Comparison of ENCODE assay signal across 10 cellular contexts in genomic region chr4:158120574-158121202, GRCh38. TPM values are rescaled to one million over a fixed set of nuclear protein-coding genes. Genes with fewer than 3 reads are reported as not detected.
DNase-seq lines count a peak whose midpoint lies in the region; ATAC-seq and TF ChIP-seq lines count a peak whose summit lies in the region.
"Not testable (repeated sequence)": the region's sequence is repeated elsewhere in the genome, so short reads cannot be mapped to it uniquely, and the experiment has no call there.
"Had no signal": no experiment of that assay in that cellular context is flagged by ENCODE, and none has a peak within 500 bp of the region (broad histone marks: within the 10 kb centered on the region; RNA-seq: fewer than 3 reads in every experiment).

No MANE protein-coding gene starts in this region.

- in situ Hi-C loops in astrocyte of the cerebellum (cut with HindIII; ENCODE audit: low sequenced_read_pairs), result loop anchor here (5.0 kb wide), 1 partner anchor 37 kb away; no protein-coding TSS in a partner anchor

- ATAC-seq in HG03432 (IDR thresholded peaks at IDR 0.05; ENCODE audit: unreplicated experiment), result peak; percentile 62

- intact Hi-C loops in sigmoid colon (cut with DNase I), result loop anchor here (5.0 kb wide), 1 partner anchor 42 kb away; no protein-coding TSS in a partner anchor
- intact Hi-C loops in tibial artery (cut with DNase I; ENCODE audit: low total_unique reads), result not testable (repeated sequence)

- CTCF ChIA-PET in AG04450 (lab: Charles Lee), result interaction anchor here (1.6 kb wide), 1 partner anchor 52 kb away, joined by 9 read pairs; no protein-coding TSS in a partner anchor

- H3K4me1 ChIP-seq in right atrium auricular region (peaks cover 0 to 26% of the 10 kb centered on the region in 2 donors), sigmoid colon (peaks cover 0 to 42% (median 26%) of the 10 kb centered on the region in 4 donors), tibial artery (peaks cover 0 to 30% (median 3%) of the 10 kb centered on the region in 4 donors)

- H3K36me3 ChIP-seq in right atrium auricular region, sigmoid colon, tibial artery: not testable (repeated sequence)

- WGBS in sigmoid colon, 2 donors, result 72 to 83% methylated on average over 7 of the region's 7 CpGs

- peak overlapping the region; percentile 93 for H3K27ac ChIP-seq in AG04450 (ENCODE audit: low read depth, low read length)
- peak overlapping the region in 1 of 2 donors; percentile 62 for H3K27ac ChIP-seq in right atrium auricular region
- H3K27ac ChIP-seq in sigmoid colon, result peak overlapping the region; percentile 39 to 77 (median 72)
- peak overlapping the region; percentile 60 to 67 for H3K27ac ChIP-seq in tibial artery

- DNase-seq in AG04450 (ENCODE audit: low read depth, low spot score), result peak; percentile 89
- DNase-seq in astrocyte of the cerebellum (ENCODE audit: low read depth), result peak; percentile 1
- peak; percentile 96 for DNase-seq in fibroblast of gingiva (ENCODE audit: low read depth)
- DNase-seq in right atrium auricular region (ENCODE audit: low spot score), result peak; percentile 73
- DNase-seq in mucosa of gallbladder (ENCODE audit: low spot score), result peak; percentile 55
- DNase-seq in sigmoid colon, result peak; percentile 86
- DNase-seq in tibial artery, result peak in 1 of 2 donors; percentile 46

- TF ChIP-seq POLR2A in sigmoid colon (IDR thresholded peaks at IDR 0.05), result not testable (repeated sequence)

- POLR2A ChIA-PET in AG04450 (lab: Yijun Ruan, JAX), result interaction anchor here (0.7 to 1.6 kb wide), 9 partner anchors 31 to 195 kb away, joined by 3 to 16 read pairs (median 4); partner anchors contain the start of gene GASK1B

- not testable (repeated sequence) for H3K9me3 ChIP-seq in AG04450 (ENCODE audit: control insufficient read depth, insufficient read depth, low read length); right atrium auricular region; sigmoid colon; tibial artery

- TF ChIP-seq EP300 in sigmoid colon (IDR thresholded peaks at IDR 0.05), result not testable (repeated sequence)

- H3K4me3 ChIP-seq in AG04450 (ENCODE audit: low read depth, low read length) (peak overlapping the region; percentile 8; the same call in 1 of the 2 replicates), sigmoid colon (peak overlapping the region in 3 of 4 donors; percentile 1 to 22 (median 5)), tibial artery (peak overlapping the region; percentile 30 to 42)
- H3K4me3 ChIP-seq in astrocyte of the cerebellum (ENCODE audit: low read depth, low read length); right atrium auricular region: not testable (repeated sequence)

- H3K27me3 ChIP-seq in AG04450 (ENCODE audit: control insufficient read depth, insufficient read depth, low read length); right atrium auricular region; sigmoid colon; tibial artery: not testable (repeated sequence)

- TF ChIP-seq CTCF in AG04450 (IDR thresholded peaks at IDR 0.05; ENCODE audit: low read depth, low read length); astrocyte of the cerebellum (IDR thresholded peaks at IDR 0.05; ENCODE audit: low read depth, low read length, missing control alignments); right atrium auricular region (IDR thresholded peaks at IDR 0.05); sigmoid colon (IDR thresholded peaks at IDR 0.05); tibial artery (IDR thresholded peaks at IDR 0.05): not testable (repeated sequence)

RNA-seq across cellular contexts. Expression of gene GASK1B, which starts 52.1 kb away (rescaled TPM):
- polyA plus RNA-seq in AG04450 (2011; rRNA removed), result 32.9 and 41.7 TPM in 2 replicates
- polyA minus RNA-seq in AG04450 (2011; rRNA and poly(A)+ RNA removed), result 29.4 and 32.8 TPM in 2 replicates
- total RNA-seq in right atrium auricular region, result 10 to 100 TPM; 49.9 to 56.9 TPM
- total RNA-seq in mucosa of gallbladder, result 27.0 TPM
- 10 to 100 TPM; 34.4 to 59.5 (median 47.2) TPM for total RNA-seq in sigmoid colon
- 10 to 100 TPM in 1 of 3 donors, 1 to 10 TPM in 2; 6.7 to 15.6 (median 9.6) TPM for polyA plus RNA-seq in sigmoid colon
- total RNA-seq: activated CD4-positive, alpha-beta memory T cell treated with anti-CD3 and anti-CD28 coated beads for 36 hours; CD8-positive, alpha-beta T cell had no signal
